Comparison of ENCODE assay signal across 8 cellular contexts in genomic region chr6:21596379-21597242, GRCh38. TPM values are rescaled to one million over a fixed set of nuclear protein-coding genes. Genes with fewer than 3 reads are reported as not detected.
DNase-seq lines count a peak whose midpoint lies in the region; ATAC-seq lines count a peak whose summit lies in the region.

No MANE protein-coding gene starts in this region.

- H3K4me3 Mint-ChIP-seq in activated CD4-positive, alpha-beta T cell treated with anti-CD3 and anti-CD28 coated beads for 36 hours, result no peak overlapping the region
- H3K4me3 Mint-ChIP-seq in immature natural killer cell, result peak overlapping the region; percentile 91 to 94 (median 93)

- no peaks in the 10 kb centered on the region for H3K9me3 Mint-ChIP-seq in activated CD4-positive, alpha-beta T cell treated with anti-CD3 and anti-CD28 coated beads for 36 hours (ENCODE audit: low read depth)
- H3K9me3 Mint-ChIP-seq in immature natural killer cell, result no peaks in the 10 kb centered on the region

- H3K9ac ChIP-seq in skeletal muscle satellite cell (ENCODE audit: low read depth, low read length), result peak overlapping the region; percentile 87

- H3K27ac ChIP-seq in SJSA1, result peak overlapping the region; percentile 76

- H3K27me3 Mint-ChIP-seq in activated CD4-positive, alpha-beta T cell treated with anti-CD3 and anti-CD28 coated beads for 36 hours, result peaks cover 44% of the 10 kb centered on the region
- peaks cover 18 to 32% (median 25%) of the 10 kb centered on the region in 3 donors for H3K27me3 Mint-ChIP-seq in immature natural killer cell (ENCODE audit: low read depth in 3 of 3)

- H3K36me3 ChIP-seq in SJSA1 (peaks cover 56% of the 10 kb centered on the region), skeletal muscle satellite cell (ENCODE audit: insufficient read depth, low read length) (no peaks in the 10 kb centered on the region)

- peak overlapping the region; percentile 67 for H3K27ac Mint-ChIP-seq in activated CD4-positive, alpha-beta T cell treated with anti-CD3 and anti-CD28 coated beads for 36 hours
- H3K27ac Mint-ChIP-seq in immature natural killer cell, result peak overlapping the region in 5 of 6 donors; percentile 66 to 86 (median 77)

- peak; percentile 55 for DNase-seq in activated CD4-positive, alpha-beta T cell treated with anti-CD3 and anti-CD28 coated beads for 36 hours
- no peak for DNase-seq in activated CD4-positive, alpha-beta T cell treated with anti-CD3 and anti-CD28 coated beads, Interleukin-2, amount 50 U/mL, for 1 hour
- peak; percentile 55 for DNase-seq in LHCN-M2 (ENCODE audit: low read depth)
- DNase-seq in SJSA1 (ENCODE audit: low read depth in 1 of 2, low spot score in 2 of 2), result peak; percentile 57 to 82
- peak; percentile 74 for DNase-seq in cerebellar cortex (ENCODE audit: low spot score)
- peak; percentile 33 to 49 (median 47) for DNase-seq in immature natural killer cell

- peaks cover 2% of the 10 kb centered on the region for H3K36me3 Mint-ChIP-seq in activated CD4-positive, alpha-beta T cell treated with anti-CD3 and anti-CD28 coated beads for 36 hours (ENCODE audit: low read depth)
- no peaks in the 10 kb centered on the region for H3K36me3 Mint-ChIP-seq in immature natural killer cell

- H3K4me1 Mint-ChIP-seq in activated CD4-positive, alpha-beta T cell treated with anti-CD3 and anti-CD28 coated beads for 36 hours, result peaks cover 23% of the 10 kb centered on the region
- H3K4me1 Mint-ChIP-seq in immature natural killer cell, result peaks cover 31 to 40% of the 10 kb centered on the region in 2 donors

- H3K4me3 ChIP-seq in SJSA1 (peak overlapping the region; percentile 75), skeletal muscle satellite cell (ENCODE audit: low read length) (peak overlapping the region; percentile 95)

- no peaks in the 10 kb centered on the region for H3K27me3 ChIP-seq in SJSA1 (replicated peaks)
- H3K27me3 ChIP-seq in skeletal muscle satellite cell (ENCODE audit: control insufficient read depth, insufficient read depth, low read length), result no peaks in the 10 kb centered on the region

- POLR2A ChIA-PET in activated CD4-positive, alpha-beta T cell treated with anti-CD3 and anti-CD28 coated beads for 36 hours (lab: Charles Lee), result interaction anchor here (0.6 kb wide), 1 partner anchor 156 kb away, joined by 3 read pairs; no protein-coding TSS in a partner anchor

- intact Hi-C loops in activated CD4-positive, alpha-beta T cell treated with anti-CD3 and anti-CD28 coated beads for 36 hours (cut with DNase I, micrococcal nuclease), result loop anchor here (2.0 to 10.0 kb wide), 6 partner anchors 70 to 551 kb away; no protein-coding TSS in a partner anchor

- H3K9me3 ChIP-seq in SJSA1 (replicated peaks), result no peaks in the 10 kb centered on the region
- H3K9me3 ChIP-seq in skeletal muscle satellite cell (replicated peaks; ENCODE audit: low read length), result no peaks in the 10 kb centered on the region

- H3K4me2 ChIP-seq in skeletal muscle satellite cell (ENCODE audit: low read length), result peak overlapping the region; percentile 91

- H3K4me1 ChIP-seq in SJSA1 (replicated peaks) (peaks cover 18% of the 10 kb centered on the region), skeletal muscle satellite cell (ENCODE audit: control insufficient read depth, insufficient read depth, low read length) (peaks cover 14% of the 10 kb centered on the region)

- ATAC-seq in activated CD4-positive, alpha-beta T cell treated with anti-CD3 and anti-CD28 coated beads for 36 hours, result no peak
- ATAC-seq in GM19463 (IDR thresholded peaks at IDR 0.05; ENCODE audit: unreplicated experiment), result no peak

- CTCF ChIA-PET in activated CD4-positive, alpha-beta T cell treated with anti-CD3 and anti-CD28 coated beads for 36 hours (lab: Charles Lee), result interaction anchor here (0.6 to 3.0 kb wide), 2 partner anchors 8 to 1560 kb away, joined by 3 to 15 read pairs; no protein-coding TSS in a partner anchor

RNA-seq across cellular contexts. Expression of gene SOX4, which starts 3.1 kb away (rescaled TPM):
- 1 to 10 TPM; 2.3 to 2.5 TPM for total RNA-seq in activated CD4-positive, alpha-beta T cell treated with anti-CD3 and anti-CD28 coated beads for 36 hours
- total RNA-seq in LHCN-M2 (2014; rRNA removed), result 4.3 and 6.2 TPM in 2 replicates
- polyA plus RNA-seq in LHCN-M2 (2012), result 3.3 TPM
- 32.3 and 34.1 TPM in 2 replicates for total RNA-seq in SJSA1 (2014; rRNA removed; shearing (Covaris generic))
- 1 to 10 TPM in 2 of 3 donors, under 1 TPM in 1; 0.75 to 1.7 (median 1.6) TPM for polyA plus RNA-seq in immature natural killer cell
- total RNA-seq in skeletal muscle satellite cell (2012; rRNA removed), result 5.9 and 6.8 TPM in 2 replicates
